In the genomic region with DNA sequence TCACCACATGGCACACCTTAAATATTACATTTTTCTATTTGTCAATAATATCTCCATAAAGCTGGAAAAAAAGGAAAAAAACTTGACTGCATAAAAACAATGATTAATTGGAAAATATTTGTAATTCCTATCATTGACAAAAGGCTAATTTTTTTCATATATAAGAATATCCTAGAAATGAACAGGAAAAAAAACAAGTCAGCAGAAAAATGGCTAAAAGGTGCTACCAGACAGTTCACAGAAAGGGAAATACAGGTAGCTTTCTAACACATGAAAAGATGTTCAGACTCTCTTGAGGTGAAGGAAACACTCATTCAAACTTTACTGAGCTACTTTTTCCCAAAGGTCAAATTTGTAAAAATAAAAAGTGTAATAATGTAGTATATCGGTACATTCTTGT, we compare ENCODE assay signal across 11 cellular contexts.
"Had no signal": no experiment of that assay in that cellular context is flagged by ENCODE, and none has a peak within 500 bp of the region (broad histone marks: within the 10 kb centered on the region; RNA-seq: fewer than 3 reads in every experiment).

No MANE protein-coding gene starts in this region.

- DNase-seq: GM23248, GOT3, H7, H9, HCEC 1CT, HFFc6 had no signal

- H3K9me3 ChIP-seq: HAP-1 had no signal

- H3K4me2 ChIP-seq: GM23338 had no signal

- H2AFZ ChIP-seq: GM23248, GM23338 had no signal

- H3K36me3 ChIP-seq: HAP-1 had no signal

- H3K4me3 ChIP-seq: GM23248, GM23338, HAP-1 had no signal

- H3K27ac ChIP-seq: GM23248 had no signal

- ATAC-seq: GM23338, HCT116 had no signal

- H3K9ac ChIP-seq: GM23248 had no signal

- FAIRE-seq: H1, H54 had no signal
